In genomic region chr3:140941434-140942220, GRCh38 we compare ENCODE assay signal across 8 cellular contexts. TPM values are rescaled to one million over a fixed set of nuclear protein-coding genes. Genes with fewer than 3 reads are reported as not detected.
A peak's percentile ranks its signal among the peaks of the same experiment; 100 is the strongest.
DNase-seq lines count a peak whose midpoint lies in the region; ATAC-seq and TF ChIP-seq lines count a peak whose summit lies in the region.

A gene with protein sequence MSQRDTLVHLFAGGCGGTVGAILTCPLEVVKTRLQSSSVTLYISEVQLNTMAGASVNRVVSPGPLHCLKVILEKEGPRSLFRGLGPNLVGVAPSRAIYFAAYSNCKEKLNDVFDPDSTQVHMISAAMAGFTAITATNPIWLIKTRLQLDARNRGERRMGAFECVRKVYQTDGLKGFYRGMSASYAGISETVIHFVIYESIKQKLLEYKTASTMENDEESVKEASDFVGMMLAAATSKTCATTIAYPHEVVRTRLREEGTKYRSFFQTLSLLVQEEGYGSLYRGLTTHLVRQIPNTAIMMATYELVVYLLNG (plus strand): TSS chr3:140941836. CDS start chr3:140942055, 219 bp downstream.

- H3K4me1 ChIP-seq in right cardiac atrium (ENCODE audit: control insufficient read depth, insufficient read depth, low read length) (no peaks in the 10 kb centered on the region), uterus (peaks cover 0 to 10% of the 10 kb centered on the region in 2 donors)

- H3K4me3 ChIP-seq in right cardiac atrium (ENCODE audit: low read length): peak within 1 kb of the TSS; percentile 85
- H3K4me3 ChIP-seq in uterus: peak within 1 kb of the TSS; percentile 70 to 89

- H3K9me3 ChIP-seq in right cardiac atrium (ENCODE audit: control insufficient read depth, low read length) (no peaks in the 10 kb centered on the region), uterus (no peaks in the 10 kb centered on the region)

- H3K27me3 ChIP-seq in right cardiac atrium (ENCODE audit: control insufficient read depth, insufficient read depth) (no peaks in the 10 kb centered on the region), uterus (no peaks in the 10 kb centered on the region)

- H3K36me3 ChIP-seq in uterus: no peaks in the 10 kb centered on the region

- peak; percentile 94 for DNase-seq in NCI-H187 treated with DMSO at 0.1 percent for 48 hours (lab: John Stamatoyannopoulos, UW)
- DNase-seq in anterior cingulate cortex (lab: John Stamatoyannopoulos, UW): peak; percentile 62 to 97 (median 94)
- peak; percentile 98 to 99 (median 98) for DNase-seq in right cardiac atrium
- DNase-seq in pulmonary artery endothelial cell (ENCODE audit: low read depth, low spot score): peak; percentile 93
- peak; percentile 94 to 97 for DNase-seq in uterus

- TF ChIP-seq CTCF in uterus (IDR thresholded peaks at IDR 0.05): peak in 1 of 4 experiments; percentile 5

- peak within 1 kb of the TSS; percentile 97 for H3K27ac ChIP-seq in right cardiac atrium (ENCODE audit: low read length)
- peak within 1 kb of the TSS; percentile 97 to 98 for H3K27ac ChIP-seq in uterus

- intact Hi-C loops in T-helper 2 cell treated with Interferon-gamma antibody and Interleukin-4, amounts not matched to agents 100 ng/mL and 5 ng/mL, for 36 hours (cut with micrococcal nuclease): loop anchor here (1.0 to 10.0 kb wide), 6 partner anchors 33 to 1552 kb away; partner anchors contain the start of genes ATP1B3, COPB2 and PXYLP1
- intact Hi-C loops in right cardiac atrium (cut with DNase I): no loop called here
- intact Hi-C loops in uterus (cut with DNase I; ENCODE audit: low total_unique reads): no loop called here

- TF ChIP-seq POLR2A in uterus (IDR thresholded peaks at IDR 0.05): peak; percentile 90 to 96

- WGBS in right cardiac atrium: under 1% methylated on average over 72 of the region's 72 CpGs

- ATAC-seq in GM18499 (IDR thresholded peaks at IDR 0.05; ENCODE audit: insufficient read depth, unreplicated experiment) (peak; percentile 97), HG02943 (IDR thresholded peaks at IDR 0.05; ENCODE audit: low read depth, unreplicated experiment) (peak; percentile 98), right cardiac atrium (peak; percentile 100)

RNA-seq across cellular contexts. Expression of the gene that starts here (rescaled TPM):
- 35.2 and 36.1 TPM in 2 replicates for total RNA-seq in T-helper 2 cell treated with Interferon-gamma antibody and Interleukin-4, amounts not matched to agents 100 ng/mL and 5 ng/mL, for 36 hours
- total RNA-seq in right cardiac atrium (10 to 100 TPM; 60.0 to 75.0 (median 70.4) TPM), pulmonary artery endothelial cell (60.3 and 62.3 TPM in 2 replicates), uterus (100 to 1,000 TPM in 1 of 4 donors, 10 to 100 TPM in 3; 73.2 to 273 (median 83.7) TPM)
- 34.3 TPM for polyA plus RNA-seq in right cardiac atrium

Comparison
In these comparisons a context has a peak if more than half of its experiments do, and no peak if none do; other contexts are left out.
1. Peak in every context shown above with its lines: DNase-seq, ATAC-seq, H3K4me3 ChIP-seq and H3K27ac ChIP-seq.